Comparison of ENCODE assay signal across 24 cellular contexts in genomic region chr4:74044676-74045075, GRCh38. TPM values are rescaled to one million over a fixed set of nuclear protein-coding genes. Genes with fewer than 3 reads are reported as not detected.
DNase-seq lines count a peak whose midpoint lies in the region; ATAC-seq and TF ChIP-seq lines count a peak whose summit lies in the region.
"Had no signal": no experiment of that assay in that cellular context is flagged by ENCODE, and none has a peak within 500 bp of the region (broad histone marks: within the 10 kb centered on the region; RNA-seq: fewer than 3 reads in every experiment).

No MANE protein-coding gene starts in this region.

- POLR2A ChIA-PET in MCF 10A (lab: Yijun Ruan, JAX): interaction anchor here (0.6 to 2.0 kb wide), 3 partner anchors 12 to 72 kb away, joined by 3 to 6 read pairs (median 6); no protein-coding TSS in a partner anchor
- POLR2A ChIA-PET in CD8-positive, alpha-beta T cell (lab: Charles Lee): no interaction called here

- no peak for TF ChIP-seq CTCF in mammary epithelial cell (conservative IDR thresholded peaks at IDR 0.05 in 1 of 2, IDR thresholded peaks at IDR 0.05 in 1 of 2; ENCODE audit: extremely low read depth in 1 of 2, insufficient read depth in 1 of 2, low read depth in 1 of 2, low read length in 2 of 2)
- no peak for TF ChIP-seq CTCF in MCF 10A (IDR thresholded peaks at IDR 0.05; ENCODE audit: unreplicated experiment)
- no peak for TF ChIP-seq CTCF in foreskin keratinocyte (conservative IDR thresholded peaks at IDR 0.05)
- TF ChIP-seq CTCF in CD8-positive, alpha-beta T cell (IDR thresholded peaks at IDR 0.05): no peak

- H3K9me3 ChIP-seq in mammary epithelial cell (replicated peaks; ENCODE audit: insufficient read depth, low read length): no peaks in the 10 kb centered on the region
- H3K9me3 ChIP-seq in HAP-1: no peaks in the 10 kb centered on the region
- H3K9me3 ChIP-seq in CD8-positive, alpha-beta T cell (ENCODE audit: low read length): no peaks in the 10 kb centered on the region

- dilution Hi-C loops in mammary epithelial cell (cut with HindIII; ENCODE audit: low sequenced_read_pairs): no loop called here

- no peak overlapping the region for H2AFZ ChIP-seq in mammary epithelial cell (ENCODE audit: low read depth, low read length)
- H2AFZ ChIP-seq: hepatocyte, parathyroid adenoma had no signal

- H3K4me3 ChIP-seq in mammary epithelial cell (replicated peaks in 1 of 3; ENCODE audit: insufficient read depth in 1 of 3, low read depth in 2 of 3, low read length in 3 of 3) (no peak overlapping the region), HAP-1 (no peak overlapping the region)
- no peak overlapping the region for H3K4me3 ChIP-seq in CD8-positive, alpha-beta T cell (ENCODE audit: low read depth, low read length)
- H3K4me3 ChIP-seq: cardiac muscle cell, hepatocyte, skin epidermis had no signal

- H3K36me3 ChIP-seq in mammary epithelial cell (ENCODE audit: insufficient read depth, low read length) (no peaks in the 10 kb centered on the region), HAP-1 (replicated peaks) (no peaks in the 10 kb centered on the region)
- no peaks in the 10 kb centered on the region for H3K36me3 ChIP-seq in CD8-positive, alpha-beta T cell (ENCODE audit: insufficient read depth, low read length)
- H3K36me3 ChIP-seq: cardiac muscle cell had no signal

- no peaks in the 10 kb centered on the region for H3K27me3 ChIP-seq in mammary epithelial cell (ENCODE audit: insufficient read depth, low read length)
- no peaks in the 10 kb centered on the region for H3K27me3 ChIP-seq in foreskin keratinocyte
- peaks cover 12% of the 10 kb centered on the region for H3K27me3 ChIP-seq in HAP-1 (ENCODE audit: low read depth)
- no peaks in the 10 kb centered on the region for H3K27me3 ChIP-seq in CD8-positive, alpha-beta T cell (ENCODE audit: insufficient read depth, low read length)
- H3K27me3 ChIP-seq: hepatocyte had no signal

- in situ Hi-C loops in mammary epithelial cell (cut with MboI; ENCODE audit: low sequenced_read_pairs in 2 of 2): no loop called here
- in situ Hi-C loops in HAP-1 (cut with MboI; ENCODE audit: low sequenced_read_pairs): no loop called here

- no peak overlapping the region for H3K27ac Mint-ChIP-seq in MCF 10A (ENCODE audit: low read depth, unreplicated experiment)
- H3K27ac Mint-ChIP-seq in CD8-positive, alpha-beta T cell: no peak overlapping the region
- H3K27ac Mint-ChIP-seq: memory B cell; naive thymus-derived CD8-positive, alpha-beta T cell had no signal

- 71% methylated on average over 3 of the region's 3 CpGs for WGBS in mammary epithelial cell (ENCODE audit: low coverage, missing lambda C conversion rate)

- no TSS peak for BruUV-seq in mammary epithelial cell (replicated peaks; lab: Mats Ljungman, UMichigan)
- no TSS peak for BruUV-seq in MCF 10A (replicated peaks; lab: Mats Ljungman, UMichigan)

- H3K36me3 Mint-ChIP-seq in MCF 10A (ENCODE audit: insufficient read depth, unreplicated experiment): no peaks in the 10 kb centered on the region
- H3K36me3 Mint-ChIP-seq in CD8-positive, alpha-beta T cell: no peaks in the 10 kb centered on the region
- H3K36me3 Mint-ChIP-seq: memory B cell had no signal

- no peak overlapping the region for H3K4me3 Mint-ChIP-seq in MCF 10A (ENCODE audit: unreplicated experiment)
- H3K4me3 Mint-ChIP-seq in CD8-positive, alpha-beta T cell: no peak overlapping the region
- H3K4me3 Mint-ChIP-seq: memory B cell; naive thymus-derived CD8-positive, alpha-beta T cell had no signal

- H3K27ac ChIP-seq in mammary epithelial cell (ENCODE audit: insufficient read depth, low read depth, low read length) (peak overlapping the region; percentile 47), foreskin keratinocyte (peak overlapping the region; percentile 39)
- no peak overlapping the region for H3K27ac ChIP-seq in CD8-positive, alpha-beta T cell (ENCODE audit: low read depth, low read length)
- H3K27ac ChIP-seq: cardiac muscle cell, hepatocyte, parathyroid adenoma, skin epidermis had no signal

- CTCF ChIA-PET in mammary epithelial cell (lab: Charles Lee; ENCODE audit: low non-redundant PET) (no interaction called here), MCF 10A (lab: Yijun Ruan, JAX) (interaction anchor here (0.6 to 1.5 kb wide), 3 partner anchors 25 to 54 kb away, joined by 3 to 5 read pairs (median 3); partner anchors contain the start of gene CXCL2)
- CTCF ChIA-PET in CD8-positive, alpha-beta T cell (lab: Charles Lee): no interaction called here

- peak overlapping the region; percentile 39 for H3K4me2 ChIP-seq in mammary epithelial cell (ENCODE audit: insufficient read depth, low read depth, low read length)
- H3K4me2 ChIP-seq: hepatocyte had no signal

- no peak overlapping the region for H3K9ac ChIP-seq in mammary epithelial cell (ENCODE audit: insufficient read depth, low read length)
- H3K9ac ChIP-seq: parathyroid adenoma had no signal

- H3K4me1 ChIP-seq in mammary epithelial cell (ENCODE audit: insufficient read depth, low read length) (peaks cover 10% of the 10 kb centered on the region), foreskin keratinocyte (peaks cover 11% of the 10 kb centered on the region), HAP-1 (no peaks in the 10 kb centered on the region)
- no peaks in the 10 kb centered on the region for H3K4me1 ChIP-seq in CD8-positive, alpha-beta T cell (ENCODE audit: insufficient read depth, low read length)
- H3K4me1 ChIP-seq: parathyroid adenoma had no signal

- peak; percentile 96 for ATAC-seq in foreskin keratinocyte
- no peak for ATAC-seq in GM19463 (IDR thresholded peaks at IDR 0.05; ENCODE audit: unreplicated experiment)
- no peak for ATAC-seq in CD8-positive, alpha-beta T cell
- ATAC-seq: naive thymus-derived CD8-positive, alpha-beta T cell had no signal

- H3K79me2 ChIP-seq in mammary epithelial cell (ENCODE audit: insufficient read depth, low read length): no peaks in the 10 kb centered on the region
- H3K79me2 ChIP-seq: hepatocyte, parathyroid adenoma had no signal

- intact Hi-C loops in mammary epithelial cell (cut with micrococcal nuclease) (loop anchor here (1.0 kb wide), 1 partner anchor 12 kb away; no protein-coding TSS in a partner anchor), MCF 10A (cut with micrococcal nuclease) (no loop called here)
- intact Hi-C loops in CD8-positive, alpha-beta T cell (cut with DNase I, micrococcal nuclease): no loop called here

- no peaks in the 10 kb centered on the region for H4K20me1 ChIP-seq in mammary epithelial cell (ENCODE audit: insufficient read depth, low read length)

- DNase-seq in mammary epithelial cell: peak; percentile 81
- no peak for DNase-seq in MCF 10A (ENCODE audit: unreplicated experiment)
- DNase-seq in amniotic epithelial cell (ENCODE audit: low read depth): peak; percentile 45
- peak; percentile 77 to 90 for DNase-seq in foreskin keratinocyte
- no peak for DNase-seq in GF-D8 (lab: John Stamatoyannopoulos, UW)
- no peak for DNase-seq in HAP-1 (ENCODE audit: low spot score in 2 of 2)
- no peak for DNase-seq in CD8-positive, alpha-beta T cell
- DNase-seq: 8988T; effector CD4-positive, alpha-beta T cell; islet precursor cell; KBM-7; naive thymus-derived CD8-positive, alpha-beta T cell; NCI-H1092; NCI-H510A treated with DMSO at 0.1 percent for 48 hours; stimulated activated CD4-positive, alpha-beta T cell treated with anti-CD3 and anti-CD28 coated beads, Interleukin-4, amount 100 ng/mL, for 4 hours; substantia nigra had no signal

- H3K9me3 Mint-ChIP-seq in MCF 10A (ENCODE audit: unreplicated experiment): peaks cover 18% of the 10 kb centered on the region
- peaks cover 3% of the 10 kb centered on the region for H3K9me3 Mint-ChIP-seq in CD8-positive, alpha-beta T cell

- no peaks in the 10 kb centered on the region for H3K27me3 Mint-ChIP-seq in MCF 10A (ENCODE audit: insufficient read depth, unreplicated experiment)
- H3K27me3 Mint-ChIP-seq in CD8-positive, alpha-beta T cell (ENCODE audit: low read depth): peaks cover 15% of the 10 kb centered on the region

- H3K4me1 Mint-ChIP-seq in MCF 10A (ENCODE audit: insufficient read depth, unreplicated experiment): peaks cover 6% of the 10 kb centered on the region
- peaks cover under 1% of the 10 kb centered on the region for H3K4me1 Mint-ChIP-seq in CD8-positive, alpha-beta T cell (ENCODE audit: low read depth)
- H3K4me1 Mint-ChIP-seq: memory B cell had no signal

RNA-seq across cellular contexts. Expression of gene CXCL3, which starts 6.2 kb away (rescaled TPM):
- total RNA-seq in mammary epithelial cell (10 to 100 TPM in 1 of 2 donors, 1 to 10 TPM in 1; 1.3 to 29.4 TPM), MCF 10A (2022) (9.2 and 9.8 TPM in 2 replicates), foreskin keratinocyte (2.0 and 4.9 TPM in 2 replicates)
- polyA plus RNA-seq in mammary epithelial cell (9.0 TPM), foreskin keratinocyte (2.7 and 6.2 TPM in 2 replicates)
- 3.0 TPM for polyA minus RNA-seq in mammary epithelial cell
- under 1 TPM in 1 of 2 experiments, not detected in 1; 0.31 TPM for total RNA-seq in CD8-positive, alpha-beta T cell
- total RNA-seq: activated CD8-positive, alpha-beta memory T cell treated with anti-CD3 and anti-CD28 coated beads for 36 hours; cardiac muscle cell; naive thymus-derived CD8-positive, alpha-beta T cell; T-helper 2 cell treated with Interferon-gamma antibody and Interleukin-4, amounts not matched to agents 100 ng/mL and 5 ng/mL, for 36 hours had no signal
- polyA plus RNA-seq: naive thymus-derived CD8-positive, alpha-beta T cell had no signal

RNA-seq across cellular contexts. Expression of gene CXCL5, which starts 46.2 kb away (rescaled TPM):
- under 1 TPM in 1 of 2 donors, not detected in 1; 0.33 TPM for total RNA-seq in mammary epithelial cell
- polyA plus RNA-seq in mammary epithelial cell: 1.6 TPM
- 3.5 TPM for polyA minus RNA-seq in mammary epithelial cell
- total RNA-seq in MCF 10A (2022): 0.51 and 0.54 TPM in 2 replicates
- 0.85 and 1.7 TPM in 2 replicates for total RNA-seq in foreskin keratinocyte
- polyA plus RNA-seq in foreskin keratinocyte: 0.39 and 1.2 TPM in 2 replicates
- not detected for total RNA-seq in CD8-positive, alpha-beta T cell
- total RNA-seq: activated CD8-positive, alpha-beta memory T cell treated with anti-CD3 and anti-CD28 coated beads for 36 hours; cardiac muscle cell; naive thymus-derived CD8-positive, alpha-beta T cell; T-helper 2 cell treated with Interferon-gamma antibody and Interleukin-4, amounts not matched to agents 100 ng/mL and 5 ng/mL, for 36 hours had no signal
- polyA plus RNA-seq: cardiac muscle cell; naive thymus-derived CD8-positive, alpha-beta T cell had no signal

RNA-seq across cellular contexts. Expression of gene CXCL2, which starts 54.3 kb away (rescaled TPM):
- total RNA-seq in mammary epithelial cell (10 to 100 TPM in 1 of 2 donors, 1 to 10 TPM in 1; 2.3 to 34.1 TPM), MCF 10A (2022) (62.3 and 76.2 TPM in 2 replicates), foreskin keratinocyte (1.5 and 4.0 TPM in 2 replicates)
- polyA plus RNA-seq in mammary epithelial cell (4.8 TPM), foreskin keratinocyte (1.5 and 4.0 TPM in 2 replicates)
- 5.5 TPM for polyA minus RNA-seq in mammary epithelial cell
- total RNA-seq in CD8-positive, alpha-beta T cell: under 1 TPM in 1 of 2 experiments, not detected in 1; 0.68 TPM
- total RNA-seq: activated CD8-positive, alpha-beta memory T cell treated with anti-CD3 and anti-CD28 coated beads for 36 hours; cardiac muscle cell; naive thymus-derived CD8-positive, alpha-beta T cell; T-helper 2 cell treated with Interferon-gamma antibody and Interleukin-4, amounts not matched to agents 100 ng/mL and 5 ng/mL, for 36 hours had no signal
- polyA plus RNA-seq: cardiac muscle cell; naive thymus-derived CD8-positive, alpha-beta T cell had no signal

RNA-seq across cellular contexts. Expression of gene PPBP, which starts 56.7 kb away (rescaled TPM):
- total RNA-seq in mammary epithelial cell: 1 to 10 TPM in 1 of 2 donors, under 1 TPM in 1; 0.67 to 1.1 TPM
- 2.7 TPM for polyA plus RNA-seq in mammary epithelial cell
- not detected for polyA minus RNA-seq in mammary epithelial cell
- not detected in 2 replicates for total RNA-seq in MCF 10A (2022)
- total RNA-seq in foreskin keratinocyte: not detected in 2 replicates
- not detected in 2 replicates for polyA plus RNA-seq in foreskin keratinocyte
- under 1 TPM in 1 of 2 experiments, not detected in 1; 0.50 TPM for total RNA-seq in CD8-positive, alpha-beta T cell
- total RNA-seq: activated CD8-positive, alpha-beta memory T cell treated with anti-CD3 and anti-CD28 coated beads for 36 hours; cardiac muscle cell; naive thymus-derived CD8-positive, alpha-beta T cell; T-helper 2 cell treated with Interferon-gamma antibody and Interleukin-4, amounts not matched to agents 100 ng/mL and 5 ng/mL, for 36 hours had no signal
- polyA plus RNA-seq: cardiac muscle cell, hepatocyte had no signal

Comparison
In these comparisons a context has a peak if more than half of its experiments do, and no peak if none do; other contexts are left out.
1. DNase-seq: peak in mammary epithelial cell (single experiment), amniotic epithelial cell (single experiment) and foreskin keratinocyte (2 of 2); none in MCF 10A (single experiment), GF-D8 (single experiment), HAP-1 (0 of 2) and CD8-positive, alpha-beta T cell (0 of 7).